In genomic region chrX:13669246-13669689, GRCh38 we compare ENCODE assay signal across 8 cellular contexts. TPM values are rescaled to one million over a fixed set of nuclear protein-coding genes. Genes with fewer than 3 reads are reported as not detected.
A peak's percentile ranks its signal among the peaks of the same experiment; 100 is the strongest.
DNase-seq lines count a peak whose midpoint lies in the region; ATAC-seq and TF ChIP-seq lines count a peak whose summit lies in the region.

No MANE protein-coding gene starts in this region.

- peak overlapping the region in 2 of 3 donors; percentile 33 to 49 for H3K27ac Mint-ChIP-seq in IgD-negative memory B cell
- H3K27ac Mint-ChIP-seq in WTC11, result no peak overlapping the region

- ATAC-seq in GM21576 (IDR thresholded peaks at IDR 0.05; ENCODE audit: unreplicated experiment), result peak; percentile 83
- ATAC-seq in WTC11, result no peak

- no peaks in the 10 kb centered on the region for H3K36me3 ChIP-seq in endocrine pancreas (ENCODE audit: control insufficient read depth, insufficient read depth, low read length)

- H3K4me1 ChIP-seq in endocrine pancreas (ENCODE audit: control insufficient read depth, insufficient read depth, low read length), result no peaks in the 10 kb centered on the region

- TF ChIP-seq CTCF in VCaP (conservative IDR thresholded peaks at IDR 0.05) (no peak), WTC11 (IDR thresholded peaks at IDR 0.05) (no peak)

- no peak overlapping the region for H3K9ac ChIP-seq in endocrine pancreas (ENCODE audit: control insufficient read depth, insufficient read depth, low read length)

- no peaks in the 10 kb centered on the region for H3K9me3 ChIP-seq in endocrine pancreas (ENCODE audit: control insufficient read depth, low read length)

- peaks cover 34% of the 10 kb centered on the region for H3K27me3 Mint-ChIP-seq in IgD-negative memory B cell
- H3K27me3 Mint-ChIP-seq in WTC11 (ENCODE audit: low read depth), result peaks cover 2% of the 10 kb centered on the region; the same call in 1 of the 2 replicates

- CTCF ChIA-PET in WTC11 (lab: Charles Lee), result no interaction called here

- H3K4me1 Mint-ChIP-seq in IgD-negative memory B cell (peaks cover 9 to 13% (median 10%) of the 10 kb centered on the region in 3 donors), WTC11 (no peaks in the 10 kb centered on the region)

- peak overlapping the region; percentile 89 for H3K27ac ChIP-seq in VCaP

- no peaks in the 10 kb centered on the region for H3K27me3 ChIP-seq in endocrine pancreas (ENCODE audit: control insufficient read depth, insufficient read depth, low read length)

- H3K4me3 ChIP-seq in endocrine pancreas (ENCODE audit: control insufficient read depth, insufficient read depth, low read length), result peak overlapping the region; percentile 49

- DNase-seq in EL, result peak; percentile 91
- peak; percentile 78 for DNase-seq in non-pigmented ciliary epithelial cell (ENCODE audit: low read depth)
- no peak for DNase-seq in NCI-H146 (lab: John Stamatoyannopoulos, UW)
- no peak for DNase-seq in WTC11 (ENCODE audit: low spot score)

- no peaks in the 10 kb centered on the region for H3K9me3 Mint-ChIP-seq in IgD-negative memory B cell
- no peaks in the 10 kb centered on the region for H3K9me3 Mint-ChIP-seq in WTC11

- H3K4me3 Mint-ChIP-seq in IgD-negative memory B cell (peak overlapping the region; percentile 27 to 91 (median 66)), WTC11 (no peak overlapping the region)

- POLR2A ChIA-PET in WTC11 (lab: Charles Lee), result no interaction called here

- H3K36me3 Mint-ChIP-seq in IgD-negative memory B cell (peaks cover 21% of the 10 kb centered on the region), WTC11 (no peaks in the 10 kb centered on the region; the same call in 1 of the 2 replicates)

TF ChIP-seq in WTC11, 78 proteins besides CTCF, POLR2A, EP300 and RAD21:
- TF ChIP-seq USF1 (CRISPR knock-in tag; IDR thresholded peaks at IDR 0.05), result no peak
- no peak for TF ChIP-seq ZNF121 (CRISPR knock-in tag; IDR thresholded peaks at IDR 0.05)
- TF ChIP-seq NFYB (CRISPR knock-in tag; conservative IDR thresholded peaks at IDR 0.05; ENCODE audit: low read depth), result no peak
- no peak for TF ChIP-seq TEAD1 (CRISPR knock-in tag; IDR thresholded peaks at IDR 0.05)

RNA-seq across cellular contexts. Expression of gene TCEANC, which starts 16.3 kb away (rescaled TPM):
- polyA plus RNA-seq in IgD-negative memory B cell, result 13.0 TPM
- 2.0 to 3.1 TPM (median 2.6 TPM) in 3 replicates for total RNA-seq in WTC11 (2021)

RNA-seq across cellular contexts. Expression of gene RAB9A, which starts 19.7 kb away (rescaled TPM):
- 25.6 TPM for polyA plus RNA-seq in IgD-negative memory B cell
- 18.9 to 26.3 TPM (median 20.7 TPM) in 3 replicates for total RNA-seq in WTC11 (2021)

Comparison
In these comparisons a context has a peak if more than half of its experiments do, and no peak if none do; other contexts are left out.
1. DNase-seq: peak in EL (single experiment) and non-pigmented ciliary epithelial cell (single experiment); none in NCI-H146 (single experiment) and WTC11 (single experiment).